ENCODE assay signal across 19 cellular contexts in genomic region chr11:7444582-7444981, GRCh38. TPM values are rescaled to one million over a fixed set of nuclear protein-coding genes. Genes with fewer than 3 reads are reported as not detected.
A peak's percentile ranks its signal among the peaks of the same experiment; 100 is the strongest.
DNase-seq lines count a peak whose midpoint lies in the region; ATAC-seq and TF ChIP-seq lines count a peak whose summit lies in the region.
"Had no signal": no experiment of that assay in that cellular context is flagged by ENCODE, and none has a peak within 500 bp of the region (broad histone marks: within the 10 kb centered on the region; RNA-seq: fewer than 3 reads in every experiment).

No MANE protein-coding gene starts in this region.

- no peak overlapping the region for H3K4me3 ChIP-seq in GM23338
- no peak overlapping the region for H3K4me3 ChIP-seq in NT2/D1 (ENCODE audit: insufficient read length, low read depth)
- H3K4me3 ChIP-seq in neural progenitor cell: no peak overlapping the region
- H3K4me3 ChIP-seq: BLaER1 treated with 17β-estradiol and CSF1 and Interleukin-3, amounts not matched to agents 10 nM and 100 nM; PC-9; SJCRH30 had no signal

- peak; percentile 40 for ATAC-seq in GM23338
- ATAC-seq: CD8-positive, alpha-beta T cell had no signal

- H3K9me2 ChIP-seq in GM23338 (ENCODE audit: insufficient read depth): 0 out of 2 replicates have a peak, but pooled peaks cover 5% of the 10 kb centered on the region

- no peak overlapping the region for H3K9ac ChIP-seq in NT2/D1 (ENCODE audit: insufficient read length, low read depth)
- no peak overlapping the region for H3K9ac ChIP-seq in neural progenitor cell
- H3K9ac ChIP-seq: BLaER1 treated with 17β-estradiol and CSF1 and Interleukin-3, amounts not matched to agents 10 nM and 100 nM had no signal

- H2AFZ ChIP-seq in GM23338: no peak overlapping the region
- no peak overlapping the region for H2AFZ ChIP-seq in neural progenitor cell (replicated peaks)
- H2AFZ ChIP-seq: PC-9 had no signal

- H3K36me3 ChIP-seq in GM23338 (ENCODE audit: insufficient read depth) (no peaks in the 10 kb centered on the region), NT2/D1 (ENCODE audit: insufficient read depth, insufficient read length, low read length) (no peaks in the 10 kb centered on the region), neural progenitor cell (no peaks in the 10 kb centered on the region)
- H3K36me3 ChIP-seq: BLaER1 treated with 17β-estradiol and CSF1 and Interleukin-3, amounts not matched to agents 10 nM and 100 nM; SJCRH30 had no signal

- H3K9me3 ChIP-seq in NT2/D1 (ENCODE audit: insufficient read depth, low read length) (no peaks in the 10 kb centered on the region), neural progenitor cell (ENCODE audit: low read depth) (no peaks in the 10 kb centered on the region)
- H3K9me3 ChIP-seq: BLaER1 treated with 17β-estradiol and CSF1 and Interleukin-3, amounts not matched to agents 10 nM and 100 nM; SJCRH30 had no signal

- H3K27ac ChIP-seq in GM23338 (ENCODE audit: low read depth): no peak overlapping the region
- no peak overlapping the region for H3K27ac ChIP-seq in neural progenitor cell
- H3K27ac ChIP-seq: BLaER1 treated with 17β-estradiol and CSF1 and Interleukin-3, amounts not matched to agents 10 nM and 100 nM; PC-9; RWPE1; SJCRH30 had no signal

- H3K27me3 Mint-ChIP-seq in GM23338 (ENCODE audit: insufficient read depth, low read depth, poor library complexity): no peaks in the 10 kb centered on the region
- H3K27me3 Mint-ChIP-seq in neural progenitor cell (ENCODE audit: insufficient read depth, low read depth): peaks cover 2% of the 10 kb centered on the region

- no peak for DNase-seq in GM23338 (ENCODE audit: low spot score)
- peak; percentile 27 for DNase-seq in NT2/D1 (ENCODE audit: low read depth, low spot score)
- DNase-seq in ecto neural progenitor cell (ENCODE audit: low spot score): peak; percentile 55
- DNase-seq in neural progenitor cell (ENCODE audit: low spot score): peak; percentile 60
- no peak for DNase-seq in activated effector memory CD4-positive, alpha-beta T cell treated with anti-CD3 and anti-CD28 coated beads, Interleukin-2, amount 50 U/mL, for 16 hours
- DNase-seq in T-helper 2 cell: no peak
- no peak for DNase-seq in UCSD-AML1 (lab: John Stamatoyannopoulos, UW; ENCODE audit: unreplicated experiment)
- DNase-seq: CD8-positive, alpha-beta T cell; DMS79; GOT3; NCI-H1092 treated with DMSO at 0.1 percent for 48 hours; NCI-H2081 treated with DMSO at 0.1 percent for 48 hours; NCI-H2227 treated with DMSO at 0.1 percent for 48 hours; NCI-H510A treated with DMSO at 0.1 percent for 48 hours; PC-9; SJCRH30 had no signal

- TF ChIP-seq CTCF in GM23338 (conservative IDR thresholded peaks at IDR 0.05; ENCODE audit: low read depth in 2 of 2) (no peak), neural progenitor cell (IDR thresholded peaks at IDR 0.05) (no peak)

- H3K36me3 Mint-ChIP-seq in GM23338 (ENCODE audit: low read depth) (no peaks in the 10 kb centered on the region), neural progenitor cell (no peaks in the 10 kb centered on the region)
- H3K36me3 Mint-ChIP-seq: CD8-positive, alpha-beta T cell had no signal

- no peaks in the 10 kb centered on the region for H3K27me3 ChIP-seq in GM23338 (ENCODE audit: insufficient read depth)
- peaks cover 26% of the 10 kb centered on the region for H3K27me3 ChIP-seq in NT2/D1 (ENCODE audit: insufficient read depth, insufficient read length)
- peaks cover 4% of the 10 kb centered on the region for H3K27me3 ChIP-seq in neural progenitor cell
- H3K27me3 ChIP-seq: BLaER1 treated with 17β-estradiol and CSF1 and Interleukin-3, amounts not matched to agents 10 nM and 100 nM; SJCRH30 had no signal

- no peaks in the 10 kb centered on the region for H4K20me1 ChIP-seq in GM23338 (replicated peaks; ENCODE audit: insufficient read depth)
- H4K20me1 ChIP-seq in neural progenitor cell (ENCODE audit: low read depth): no peaks in the 10 kb centered on the region
- H4K20me1 ChIP-seq: BLaER1 treated with 17β-estradiol and CSF1 and Interleukin-3, amounts not matched to agents 10 nM and 100 nM had no signal

- no peak overlapping the region for H3K27ac Mint-ChIP-seq in GM23338
- H3K27ac Mint-ChIP-seq in neural progenitor cell: peak overlapping the region; percentile 54
- H3K27ac Mint-ChIP-seq: CD8-positive, alpha-beta T cell had no signal

- H3K4me1 ChIP-seq in GM23338 (ENCODE audit: insufficient read depth) (no peaks in the 10 kb centered on the region), NT2/D1 (ENCODE audit: insufficient read depth, insufficient read length) (peaks cover 6% of the 10 kb centered on the region), neural progenitor cell (peaks cover 17% of the 10 kb centered on the region)
- H3K4me1 ChIP-seq: SJCRH30 had no signal

- H3K79me2 ChIP-seq in GM23338 (replicated peaks; ENCODE audit: insufficient read depth) (no peaks in the 10 kb centered on the region), neural progenitor cell (ENCODE audit: low read depth) (no peaks in the 10 kb centered on the region)

- H3K9me3 Mint-ChIP-seq in GM23338 (peaks cover 3% of the 10 kb centered on the region; the same call in 1 of the 3 replicates), neural progenitor cell (no peaks in the 10 kb centered on the region)
- H3K9me3 Mint-ChIP-seq: CD8-positive, alpha-beta T cell had no signal

- H3K4me2 ChIP-seq in GM23338 (no peak overlapping the region), neural progenitor cell (peak overlapping the region; percentile 41)
- H3K4me2 ChIP-seq: BLaER1 treated with 17β-estradiol and CSF1 and Interleukin-3, amounts not matched to agents 10 nM and 100 nM; PC-9 had no signal

- no peak overlapping the region for H3K4me3 Mint-ChIP-seq in GM23338
- no peak overlapping the region for H3K4me3 Mint-ChIP-seq in neural progenitor cell
- H3K4me3 Mint-ChIP-seq: CD8-positive, alpha-beta T cell had no signal

- H3K4me1 Mint-ChIP-seq in GM23338: peaks cover 3% of the 10 kb centered on the region; the same call in 1 of the 3 replicates
- H3K4me1 Mint-ChIP-seq in neural progenitor cell: peaks cover 22% of the 10 kb centered on the region

- H3F3A ChIP-seq in GM23338 (replicated peaks; ENCODE audit: low read depth) (no peaks in the 10 kb centered on the region), neural progenitor cell (ENCODE audit: low read depth) (peaks cover 8% of the 10 kb centered on the region)

TF ChIP-seq in GM23338, 12 proteins besides CTCF, POLR2A, EP300 and RAD21:
- TF ChIP-seq JUNB (IDR thresholded peaks at IDR 0.05; ENCODE audit: unreplicated experiment): no peak
- TF ChIP-seq CREB1 (CRISPR knock-in tag; IDR thresholded peaks at IDR 0.05; ENCODE audit: low read depth): no peak
- TF ChIP-seq ZNF114 (CRISPR knock-in tag; IDR thresholded peaks at IDR 0.05): no peak
- TF ChIP-seq ZNF331 (CRISPR knock-in tag; IDR thresholded peaks at IDR 0.05; ENCODE audit: low read depth): no peak
- TF ChIP-seq NANOG (IDR thresholded peaks at IDR 0.05; ENCODE audit: borderline replicate concordance): no peak
- no peak for TF ChIP-seq REST (IDR thresholded peaks at IDR 0.05; ENCODE audit: unreplicated experiment)
- no peak for TF ChIP-seq ETS1 (IDR thresholded peaks at IDR 0.05)
- TF ChIP-seq EZH2phosphoT487 (IDR thresholded peaks at IDR 0.05; ENCODE audit: unreplicated experiment): no peak
- TF ChIP-seq EZH2 (IDR thresholded peaks at IDR 0.05; ENCODE audit: low read depth, unreplicated experiment): no peak
- TF ChIP-seq POLR2AphosphoS5 (IDR thresholded peaks at IDR 0.05; ENCODE audit: low read depth): no peak

RNA-seq across cellular contexts. Expression of gene OLFML1, which starts 40.7 kb away (rescaled TPM):
- total RNA-seq in GM23338 (2014; rRNA removed; shearing (Covaris generic)): not detected in 2 replicates
- polyA plus RNA-seq in GM23338 (2016; fragmentation: Nextera tagmentation; extraction: Ambion mirVana): 0.12 and 0.21 TPM in 2 replicates
- total RNA-seq in neural progenitor cell (ENCODE audit: low replicate concordance): not detected in 2 replicates
- total RNA-seq: CD8-positive, alpha-beta T cell; LHCN-M2; PC-9; SJCRH30 had no signal

Comparison
In these comparisons a context has a peak if more than half of its experiments do, and no peak if none do; other contexts are left out.
1. DNase-seq: peak in NT2/D1 (single experiment), ecto neural progenitor cell (single experiment) and neural progenitor cell (single experiment); none in GM23338 (single experiment), activated effector memory CD4-positive, alpha-beta T cell treated with anti-CD3 and anti-CD28 coated beads, Interleukin-2, amount 50 U/mL, for 16 hours (single experiment), T-helper 2 cell (0 of 5) and UCSD-AML1 (single experiment).